In the genomic region with DNA sequence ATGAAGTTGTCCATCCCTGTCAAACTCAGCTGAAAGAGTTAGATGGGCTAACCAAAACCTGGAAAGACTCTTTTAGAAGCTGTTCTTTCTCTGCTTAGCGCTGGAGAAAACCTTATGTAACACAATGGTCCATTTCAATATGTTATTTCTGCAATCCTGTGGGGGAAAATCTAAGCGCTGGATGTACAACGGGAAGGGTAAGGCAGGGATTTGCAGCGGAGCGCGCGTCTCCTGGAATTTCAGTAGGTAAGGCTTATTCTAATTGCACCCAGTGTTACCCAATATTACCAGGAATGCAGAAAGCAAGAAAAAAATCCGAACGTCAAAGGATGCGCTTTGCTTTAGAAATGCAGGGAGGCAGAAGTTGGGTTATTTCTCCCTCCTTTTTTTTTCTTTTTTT, we compare ENCODE assay signal across 13 cellular contexts. TPM values are rescaled to one million over a fixed set of nuclear protein-coding genes. Genes with fewer than 3 reads are reported as not detected.
A peak's percentile ranks its signal among the peaks of the same experiment; 100 is the strongest.
DNase-seq lines count a peak whose midpoint lies in the region; ATAC-seq and TF ChIP-seq lines count a peak whose summit lies in the region.
"Had no signal": no experiment of that assay in that cellular context is flagged by ENCODE, and none has a peak within 500 bp of the region (broad histone marks: within the 10 kb centered on the region; RNA-seq: fewer than 3 reads in every experiment).

No MANE protein-coding gene starts in this region.

- intact Hi-C loops in testis (cut with DNase I; ENCODE audit: low total_unique reads), result loop anchor here (5.0 kb wide), 1 partner anchor 844 kb away; no protein-coding TSS in a partner anchor
- intact Hi-C loops in activated naive CD4-positive, alpha-beta T cell treated with anti-CD3 and anti-CD28 coated beads for 36 hours (cut with micrococcal nuclease), result loop anchor here (10.0 kb wide), 2 partner anchors 1208 to 1272 kb away; no protein-coding TSS in a partner anchor

- no peaks in the 10 kb centered on the region for H3K36me3 Mint-ChIP-seq in central memory CD8-positive, alpha-beta T cell (ENCODE audit: insufficient read depth)
- H3K36me3 Mint-ChIP-seq in memory B cell, result no peaks in the 10 kb centered on the region
- H3K36me3 Mint-ChIP-seq in activated naive CD4-positive, alpha-beta T cell treated with anti-CD3 and anti-CD28 coated beads for 36 hours (ENCODE audit: low read depth), result no peaks in the 10 kb centered on the region

- TF ChIP-seq POLR2A in testis (IDR thresholded peaks at IDR 0.05), result no peak

- no peak for ATAC-seq in central memory CD8-positive, alpha-beta T cell (replicated peaks; ENCODE audit: extremely low read depth, poor library complexity, severe bottlenecking)
- no peak for ATAC-seq in memory B cell (ENCODE audit: low read depth)
- ATAC-seq in GM19324 (IDR thresholded peaks at IDR 0.05; ENCODE audit: low FRiP score, unreplicated experiment), result no peak
- ATAC-seq: left lobe of liver had no signal

- no peaks in the 10 kb centered on the region for H3K27me3 ChIP-seq in testis
- H3K27me3 ChIP-seq: adrenal gland had no signal

- CTCF ChIA-PET in activated naive CD4-positive, alpha-beta T cell treated with anti-CD3 and anti-CD28 coated beads for 36 hours (lab: Charles Lee), result interaction anchor here (0.9 kb wide), 1 partner anchor 9 kb away, joined by 4 read pairs; no protein-coding TSS in a partner anchor

- no peaks in the 10 kb centered on the region for H3K36me3 ChIP-seq in testis (ENCODE audit: low read depth, missing control alignments)
- H3K36me3 ChIP-seq: adrenal gland had no signal

- H3K27me3 Mint-ChIP-seq in central memory CD8-positive, alpha-beta T cell, result peaks cover 32% of the 10 kb centered on the region
- H3K27me3 Mint-ChIP-seq in memory B cell, result no peaks in the 10 kb centered on the region
- H3K27me3 Mint-ChIP-seq in activated naive CD4-positive, alpha-beta T cell treated with anti-CD3 and anti-CD28 coated beads for 36 hours (ENCODE audit: low read depth), result peaks cover 28% of the 10 kb centered on the region

- H3K4me1 Mint-ChIP-seq in central memory CD8-positive, alpha-beta T cell, result peaks cover 12% of the 10 kb centered on the region
- H3K4me1 Mint-ChIP-seq in memory B cell, result peaks cover 28% of the 10 kb centered on the region
- peaks cover 14% of the 10 kb centered on the region for H3K4me1 Mint-ChIP-seq in activated naive CD4-positive, alpha-beta T cell treated with anti-CD3 and anti-CD28 coated beads for 36 hours (ENCODE audit: low read depth)

- H3K4me3 Mint-ChIP-seq in central memory CD8-positive, alpha-beta T cell, result peak overlapping the region; percentile 14
- H3K4me3 Mint-ChIP-seq in memory B cell, result peak overlapping the region; percentile 53
- H3K4me3 Mint-ChIP-seq in activated naive CD4-positive, alpha-beta T cell treated with anti-CD3 and anti-CD28 coated beads for 36 hours, result no peak overlapping the region

- no peaks in the 10 kb centered on the region for H3K4me1 ChIP-seq in testis

- no peaks in the 10 kb centered on the region for H3K9me3 Mint-ChIP-seq in central memory CD8-positive, alpha-beta T cell
- H3K9me3 Mint-ChIP-seq in memory B cell, result no peaks in the 10 kb centered on the region
- no peaks in the 10 kb centered on the region for H3K9me3 Mint-ChIP-seq in activated naive CD4-positive, alpha-beta T cell treated with anti-CD3 and anti-CD28 coated beads for 36 hours
- H3K9me3 Mint-ChIP-seq: T-helper 1 cell treated with Interleukin-12 subunit alpha and Interleukin-12 subunit beta and Interleukin-4 antibody, amounts not matched to agents 30 μg/mL and 1 μg/mL, for 36 hours had no signal

- WGBS in testis, 2 donors, result 24 to 25% methylated on average over 10 of the region's 10 CpGs

- DNase-seq in NCI-H510A treated with DMSO at 0.1 percent for 48 hours (lab: John Stamatoyannopoulos, UW), result peak; percentile 6
- DNase-seq in NCI-H510A (lab: John Stamatoyannopoulos, UW), result no peak
- DNase-seq in central memory CD8-positive, alpha-beta T cell (ENCODE audit: low spot score in 2 of 2), result no peak
- DNase-seq in memory B cell (ENCODE audit: low spot score in 2 of 2), result no peak
- no peak for DNase-seq in testis
- DNase-seq in SW 1271 (lab: John Stamatoyannopoulos, UW), result no peak
- DNase-seq in activated naive CD4-positive, alpha-beta T cell treated with anti-CD3 and anti-CD28 coated beads for 36 hours, result no peak
- DNase-seq: adrenal gland, DND-41, NCI-H1048 had no signal

- H3K27ac ChIP-seq in testis, result peak overlapping the region in 1 of 2 donors; percentile 80
- H3K27ac ChIP-seq: adrenal gland had no signal

- H3K4me3 ChIP-seq in testis, result peak overlapping the region; percentile 66 to 80

- H3K9me3 ChIP-seq in testis, result no peaks in the 10 kb centered on the region
- H3K9me3 ChIP-seq: adrenal gland had no signal

- no peak for TF ChIP-seq CTCF in testis (IDR thresholded peaks at IDR 0.05)

- no peak overlapping the region for H3K27ac Mint-ChIP-seq in central memory CD8-positive, alpha-beta T cell (ENCODE audit: low read depth)
- H3K27ac Mint-ChIP-seq in memory B cell, result no peak overlapping the region
- no peak overlapping the region for H3K27ac Mint-ChIP-seq in activated naive CD4-positive, alpha-beta T cell treated with anti-CD3 and anti-CD28 coated beads for 36 hours
- H3K27ac Mint-ChIP-seq: T-helper 1 cell treated with Interleukin-12 subunit alpha and Interleukin-12 subunit beta and Interleukin-4 antibody, amounts not matched to agents 30 μg/mL and 1 μg/mL, for 36 hours had no signal

RNA-seq across cellular contexts. Expression of a gene that starts 2.0 kb away (rescaled TPM):
- total RNA-seq in testis, result 1 to 10 TPM; 4.3 to 8.8 TPM
- polyA plus RNA-seq in testis (ENCODE audit: insufficient read depth, low read depth, low replicate concordance), result 1.2 TPM
- total RNA-seq in activated naive CD4-positive, alpha-beta T cell treated with anti-CD3 and anti-CD28 coated beads for 36 hours, result not detected

Comparison
In these comparisons a context has a peak if more than half of its experiments do, and no peak if none do; other contexts are left out.
1. RNA of a gene that starts 2.0 kb away (total RNA-seq): 4.3 to 8.8 TPM in testis; not detected in activated naive CD4-positive, alpha-beta T cell treated with anti-CD3 and anti-CD28 coated beads for 36 hours; every median in the first group is over 4 times any median in the second.